8 cellular contexts compared by ENCODE assay signal in the genomic region with DNA sequence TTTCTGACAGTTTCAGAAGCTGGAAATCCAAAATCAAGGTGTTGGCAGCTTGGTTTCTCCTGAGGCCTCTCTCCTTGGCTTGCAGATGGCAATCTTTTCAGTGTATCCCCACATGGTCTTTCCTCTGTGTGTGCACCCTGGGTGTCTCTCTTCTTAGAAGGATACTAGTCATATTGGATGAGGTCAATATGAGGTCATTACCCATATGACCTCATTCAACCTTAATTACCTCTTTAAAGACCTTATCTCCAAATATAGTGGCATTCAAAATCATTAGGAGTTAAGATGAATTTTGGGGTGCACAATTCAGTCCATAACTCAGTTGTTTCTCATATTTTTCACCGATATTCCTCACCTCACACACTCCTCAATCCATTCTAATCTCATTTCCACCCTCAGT.
"Had no signal": no experiment of that assay in that cellular context is flagged by ENCODE, and none has a peak within 500 bp of the region (broad histone marks: within the 10 kb centered on the region; RNA-seq: fewer than 3 reads in every experiment).

No MANE protein-coding gene starts in this region.

- DNase-seq: GDM1, GF-D8 had no signal

- FAIRE-seq: G401.6, GM12878, GM12891, GM12892, GM18507, GM19239 had no signal

- H3K4me3 ChIP-seq: GM12878 had no signal

- ATAC-seq: GM12878 had no signal
